8 cellular contexts compared by ENCODE assay signal in genomic region chr16:3716831-3717234, GRCh38. TPM values are rescaled to one million over a fixed set of nuclear protein-coding genes. Genes with fewer than 3 reads are reported as not detected.
DNase-seq lines count a peak whose midpoint lies in the region; ATAC-seq, FAIRE-seq and TF ChIP-seq lines count a peak whose summit lies in the region.

No MANE protein-coding gene starts in this region.

- H3K27ac Mint-ChIP-seq in GM23338: peak overlapping the region; percentile 95
- H3K27ac Mint-ChIP-seq in activated CD4-positive, alpha-beta memory T cell treated with anti-CD3 and anti-CD28 coated beads, Interleukin-2, amount 10 ng/mL, durations not matched to agents 7 days and 5 days: peak overlapping the region; percentile 83

- H3K36me3 ChIP-seq in GM23338 (ENCODE audit: insufficient read depth) (no peaks in the 10 kb centered on the region), MM.1S (replicated peaks; ENCODE audit: insufficient read depth, low read length) (no peaks in the 10 kb centered on the region), pancreas (no peaks in the 10 kb centered on the region)

- FAIRE-seq in pancreas (lab: Jason Lieb, UNC) (no peak), D721Med (lab: Jason Lieb, UNC) (no peak)

- ATAC-seq in GM23338 (peak; percentile 53), pancreas (peak; percentile 19 to 53 (median 48)), HG03097 (IDR thresholded peaks at IDR 0.05; ENCODE audit: low FRiP score, unreplicated experiment) (no peak)

- peak overlapping the region; percentile 96 for H3K4me3 Mint-ChIP-seq in GM23338
- peak overlapping the region; percentile 90 for H3K4me3 Mint-ChIP-seq in activated CD4-positive, alpha-beta memory T cell treated with anti-CD3 and anti-CD28 coated beads, Interleukin-2, amount 10 ng/mL, durations not matched to agents 7 days and 5 days

- POLR2A ChIA-PET in activated CD4-positive, alpha-beta memory T cell treated with anti-CD3 and anti-CD28 coated beads, Interleukin-2, amount 10 ng/mL, durations not matched to agents 7 days and 5 days (lab: Charles Lee): interaction anchor here (0.6 to 3.7 kb wide), 18 partner anchors 12 to 796 kb away, joined by 3 to 21 read pairs (median 4); partner anchors contain the start of genes CREBBP and ZNF174

- H2AFZ ChIP-seq in GM23338 (peak overlapping the region; percentile 89), MM.1S (ENCODE audit: low read length) (peak overlapping the region; percentile 99)

- CTCF ChIA-PET in activated CD4-positive, alpha-beta memory T cell treated with anti-CD3 and anti-CD28 coated beads, Interleukin-2, amount 10 ng/mL, durations not matched to agents 7 days and 5 days (lab: Charles Lee): no interaction called here

- H3K27me3 ChIP-seq in GM23338 (ENCODE audit: insufficient read depth) (no peaks in the 10 kb centered on the region), MM.1S (replicated peaks; ENCODE audit: insufficient read depth, low read length) (no peaks in the 10 kb centered on the region), pancreas (no peaks in the 10 kb centered on the region)

- H4K20me1 ChIP-seq in GM23338 (replicated peaks; ENCODE audit: insufficient read depth): peaks cover 23% of the 10 kb centered on the region
- no peaks in the 10 kb centered on the region for H4K20me1 ChIP-seq in MM.1S (ENCODE audit: insufficient read depth, low read length)

- no peaks in the 10 kb centered on the region for H3K9me3 ChIP-seq in MM.1S (replicated peaks; ENCODE audit: insufficient read depth, low read length)
- no peaks in the 10 kb centered on the region for H3K9me3 ChIP-seq in pancreas

- H3K9me3 Mint-ChIP-seq in GM23338: no peaks in the 10 kb centered on the region
- no peaks in the 10 kb centered on the region for H3K9me3 Mint-ChIP-seq in activated CD4-positive, alpha-beta memory T cell treated with anti-CD3 and anti-CD28 coated beads, Interleukin-2, amount 10 ng/mL, durations not matched to agents 7 days and 5 days

- H3K4me2 ChIP-seq in GM23338: peak overlapping the region; percentile 100
- peak overlapping the region; percentile 86 for H3K4me2 ChIP-seq in MM.1S (ENCODE audit: low read depth, low read length)

- peaks cover 27% of the 10 kb centered on the region for H3K4me1 ChIP-seq in GM23338 (ENCODE audit: insufficient read depth)
- H3K4me1 ChIP-seq in MM.1S (ENCODE audit: low read length): peaks cover 4% of the 10 kb centered on the region; the same call in 1 of the 2 replicates
- H3K4me1 ChIP-seq in pancreas: peaks cover 0 to 27% (median 23%) of the 10 kb centered on the region in 3 donors

- H3K27me3 Mint-ChIP-seq in GM23338 (ENCODE audit: insufficient read depth, low read depth, poor library complexity): peaks cover 12% of the 10 kb centered on the region
- no peaks in the 10 kb centered on the region for H3K27me3 Mint-ChIP-seq in activated CD4-positive, alpha-beta memory T cell treated with anti-CD3 and anti-CD28 coated beads, Interleukin-2, amount 10 ng/mL, durations not matched to agents 7 days and 5 days

- peak overlapping the region; percentile 92 for H3K4me3 ChIP-seq in GM08714 (ENCODE audit: low read length)
- peak overlapping the region; percentile 95 for H3K4me3 ChIP-seq in GM23338
- H3K4me3 ChIP-seq in MM.1S (ENCODE audit: low read length): peak overlapping the region; percentile 100
- peak overlapping the region; percentile 86 to 99 for H3K4me3 ChIP-seq in foreskin fibroblast (ENCODE audit: low read depth in 1 of 2, low read length in 2 of 2)
- peak overlapping the region; percentile 84 to 98 (median 88) for H3K4me3 ChIP-seq in pancreas

- 0 to 1% methylated on average over 27 to 34 of the region's 34 CpGs for WGBS in pancreas, 2 donors

- H3F3A ChIP-seq in GM23338 (replicated peaks; ENCODE audit: low read depth): 0 out of 2 replicates have a peak, but pooled peaks cover 7% of the 10 kb centered on the region
- H3F3A ChIP-seq in MM.1S (ENCODE audit: insufficient read depth, low read length): no peaks in the 10 kb centered on the region

- H3K36me3 Mint-ChIP-seq in GM23338 (ENCODE audit: low read depth): peaks cover 30% of the 10 kb centered on the region
- peaks cover 17% of the 10 kb centered on the region for H3K36me3 Mint-ChIP-seq in activated CD4-positive, alpha-beta memory T cell treated with anti-CD3 and anti-CD28 coated beads, Interleukin-2, amount 10 ng/mL, durations not matched to agents 7 days and 5 days (ENCODE audit: low read depth)

- H3K79me2 ChIP-seq in GM23338 (replicated peaks; ENCODE audit: insufficient read depth): peaks cover 52% of the 10 kb centered on the region
- peaks cover 53% of the 10 kb centered on the region for H3K79me2 ChIP-seq in MM.1S (ENCODE audit: low read length)

- intact Hi-C loops in pancreas (cut with DNase I): no loop called here

- no peaks in the 10 kb centered on the region for H3K9me2 ChIP-seq in GM23338 (ENCODE audit: insufficient read depth)
- no peaks in the 10 kb centered on the region for H3K9me2 ChIP-seq in MM.1S (replicated peaks; ENCODE audit: insufficient read depth, low read length)

- H3K9ac ChIP-seq in MM.1S (ENCODE audit: low read length): peak overlapping the region; percentile 97

- peak; percentile 60 for DNase-seq in GM23338 (ENCODE audit: low spot score)
- DNase-seq in MM.1S: peak; percentile 52
- DNase-seq in activated CD4-positive, alpha-beta memory T cell treated with anti-CD3 and anti-CD28 coated beads, Interleukin-2, amount 10 ng/mL, durations not matched to agents 7 days and 5 days: peak; percentile 48
- DNase-seq in foreskin fibroblast: peak; percentile 10 to 41
- DNase-seq in pancreas: peak in 3 of 6 donors; percentile 32 to 66 (median 47)
- DNase-seq in D721Med (ENCODE audit: insufficient read length, low spot score): no peak

- TF ChIP-seq CTCF in GM23338 (conservative IDR thresholded peaks at IDR 0.05; ENCODE audit: low read depth in 2 of 2) (no peak), MM.1S (IDR thresholded peaks at IDR 0.05; ENCODE audit: low read length) (no peak), foreskin fibroblast (IDR thresholded peaks at IDR 0.05; ENCODE audit: low read depth, low read length) (no peak), pancreas (IDR thresholded peaks at IDR 0.05) (no peak), D721Med (IDR thresholded peaks at IDR 0.05; ENCODE audit: insufficient read depth, missing control alignments) (no peak)

- H3K4me1 Mint-ChIP-seq in GM23338: peaks cover 32% of the 10 kb centered on the region
- peaks cover 36% of the 10 kb centered on the region for H3K4me1 Mint-ChIP-seq in activated CD4-positive, alpha-beta memory T cell treated with anti-CD3 and anti-CD28 coated beads, Interleukin-2, amount 10 ng/mL, durations not matched to agents 7 days and 5 days

- H3K27ac ChIP-seq in GM23338 (ENCODE audit: low read depth) (no peak overlapping the region), MM.1S (ENCODE audit: low read length) (peak overlapping the region; percentile 52; the same call in 1 of the 2 replicates), pancreas (peak overlapping the region; percentile 75 to 92 (median 86))

TF ChIP-seq in GM23338, 12 proteins besides CTCF, POLR2A, EP300 and RAD21:
- TF ChIP-seq EZH2phosphoT487 (IDR thresholded peaks at IDR 0.05; ENCODE audit: unreplicated experiment): no peak
- no peak for TF ChIP-seq ZNF331 (CRISPR knock-in tag; IDR thresholded peaks at IDR 0.05; ENCODE audit: low read depth)
- no peak for TF ChIP-seq CREB1 (CRISPR knock-in tag; IDR thresholded peaks at IDR 0.05; ENCODE audit: low read depth)

RNA-seq across cellular contexts. Expression of gene TRAP1, which starts 0.5 kb away (rescaled TPM):
- 207 and 228 TPM in 2 replicates for total RNA-seq in GM23338 (2014; rRNA removed; shearing (Covaris generic))
- polyA plus RNA-seq in GM23338 (2016; fragmentation: Nextera tagmentation; extraction: Ambion mirVana): 143 and 154 TPM in 2 replicates
- total RNA-seq in activated CD4-positive, alpha-beta memory T cell treated with anti-CD3 and anti-CD28 coated beads, Interleukin-2, amount 10 ng/mL, durations not matched to agents 7 days and 5 days: 10 to 100 TPM; 81.0 to 87.6 TPM
- 100 to 1,000 TPM in 1 of 6 donors, 10 to 100 TPM in 5; 58.0 to 133 (median 82.7) TPM for total RNA-seq in pancreas
- polyA plus RNA-seq in pancreas: 100 to 1,000 TPM in 1 of 2 donors, 10 to 100 TPM in 1; 80.8 to 254 TPM
